In genomic region chr17:79109584-79109983, GRCh38 we compare ENCODE assay signal across 13 cellular contexts. TPM values are rescaled to one million over a fixed set of nuclear protein-coding genes. Genes with fewer than 3 reads are reported as not detected.
DNase-seq lines count a peak whose midpoint lies in the region; FAIRE-seq and TF ChIP-seq lines count a peak whose summit lies in the region.
"Had no signal": no experiment of that assay in that cellular context is flagged by ENCODE, and none has a peak within 500 bp of the region (broad histone marks: within the 10 kb centered on the region; RNA-seq: fewer than 3 reads in every experiment).

No MANE protein-coding gene starts in this region.

- intact Hi-C loops in cardiac septum (cut with DNase I) = no loop called here

- no peak overlapping the region for H3K4me3 ChIP-seq in DOHH2 (ENCODE audit: low read length)
- no peak overlapping the region for H3K4me3 ChIP-seq in KMS-11 (IDR thresholded peaks at IDR 0.05; ENCODE audit: insufficient read depth, low read depth, low read length)
- no peak overlapping the region for H3K4me3 ChIP-seq in bronchial epithelial cell (ENCODE audit: low read depth, low read length)

- H3K27ac Mint-ChIP-seq in progenitor cell of endocrine pancreas = no peak overlapping the region
- H3K27ac Mint-ChIP-seq: activated naive CD8-positive, alpha-beta T cell had no signal

- no peaks in the 10 kb centered on the region for H3F3A ChIP-seq in DOHH2 (ENCODE audit: control insufficient read depth, insufficient read depth)

- no peak overlapping the region for H3K4me2 ChIP-seq in DOHH2 (ENCODE audit: low read length)
- no peak overlapping the region for H3K4me2 ChIP-seq in KMS-11

- no peaks in the 10 kb centered on the region for H3K9me3 ChIP-seq in DOHH2 (ENCODE audit: control insufficient read depth, insufficient read depth, low read length)

- H3K79me2 ChIP-seq in DOHH2 (ENCODE audit: control insufficient read depth, low read length) (no peaks in the 10 kb centered on the region), KMS-11 (ENCODE audit: insufficient read depth, low read depth) (no peaks in the 10 kb centered on the region)

- H3K9me3 Mint-ChIP-seq in progenitor cell of endocrine pancreas (ENCODE audit: low read depth) = no peaks in the 10 kb centered on the region

- TF ChIP-seq CTCF in DOHH2 (IDR thresholded peaks at IDR 0.05; ENCODE audit: low read depth, low read length, poor library complexity, severe bottlenecking) (peak; percentile 48), KMS-11 (conservative IDR thresholded peaks at IDR 0.05; ENCODE audit: low read depth, low read length) (0 out of 2 replicates have a peak, but pooled peaks have one; percentile 10), bronchial epithelial cell (IDR thresholded peaks at IDR 0.05; ENCODE audit: insufficient read depth, low read length, severe bottlenecking) (peak; percentile 9), progenitor cell of endocrine pancreas (IDR thresholded peaks at IDR 0.05; ENCODE audit: unreplicated experiment) (peak; percentile 35)

- H3K4me1 ChIP-seq in DOHH2 (ENCODE audit: control insufficient read depth, low read length) = no peaks in the 10 kb centered on the region
- H3K4me1 ChIP-seq in KMS-11 (ENCODE audit: low read depth, poor library complexity, severe bottlenecking) = peaks cover 1% of the 10 kb centered on the region

- H3K27me3 ChIP-seq in DOHH2 (ENCODE audit: control insufficient read depth, low read length) (no peaks in the 10 kb centered on the region), KMS-11 (ENCODE audit: insufficient read depth, low read depth) (peaks cover 98% of the 10 kb centered on the region), bronchial epithelial cell (ENCODE audit: control insufficient read depth, insufficient read depth, low read length) (peaks cover 13% of the 10 kb centered on the region)

- no peak for FAIRE-seq in bronchial epithelial cell (lab: Jason Lieb, UNC)

- DNase-seq in bronchial epithelial cell (ENCODE audit: low read depth) = no peak
- DNase-seq in progenitor cell of endocrine pancreas (ENCODE audit: low spot score, unreplicated experiment) = no peak
- no peak for DNase-seq in NCI-H187 (lab: John Stamatoyannopoulos, UW)
- DNase-seq in HCEC 1CT = no peak
- DNase-seq in cardiac septum (ENCODE audit: low spot score) = no peak
- DNase-seq: cerebellar nuclear complex, COR-L47, hypothalamus, IMR-90, SIG-M5 had no signal

- no peaks in the 10 kb centered on the region for H3K36me3 Mint-ChIP-seq in progenitor cell of endocrine pancreas (ENCODE audit: insufficient read depth)
- H3K36me3 Mint-ChIP-seq: activated naive CD8-positive, alpha-beta T cell had no signal

- H3K36me3 ChIP-seq in DOHH2 (ENCODE audit: control insufficient read depth, low read length) (no peaks in the 10 kb centered on the region), KMS-11 (ENCODE audit: insufficient read depth) (no peaks in the 10 kb centered on the region), bronchial epithelial cell (ENCODE audit: control insufficient read depth, insufficient read depth, low read length) (no peaks in the 10 kb centered on the region)

- no peak overlapping the region for H3K9ac ChIP-seq in KMS-11

- no peak overlapping the region for H3K27ac ChIP-seq in DOHH2 (ENCODE audit: low read depth, low read length)
- no peak overlapping the region for H3K27ac ChIP-seq in KMS-11

- H3K4me3 Mint-ChIP-seq in progenitor cell of endocrine pancreas (ENCODE audit: low read depth) = no peak overlapping the region
- H3K4me3 Mint-ChIP-seq: activated naive CD8-positive, alpha-beta T cell had no signal

- H3K27me3 Mint-ChIP-seq in progenitor cell of endocrine pancreas = peaks cover 2% of the 10 kb centered on the region
- H3K27me3 Mint-ChIP-seq: activated naive CD8-positive, alpha-beta T cell had no signal

- H2AFZ ChIP-seq in KMS-11 (ENCODE audit: low read depth) = no peak overlapping the region

- no peaks in the 10 kb centered on the region for H3K9me2 ChIP-seq in DOHH2 (replicated peaks; ENCODE audit: control insufficient read depth, low read length)

- H4K20me1 ChIP-seq in DOHH2 (ENCODE audit: control insufficient read depth, insufficient read depth, low read depth, low read length) (no peaks in the 10 kb centered on the region), KMS-11 (ENCODE audit: insufficient read depth) (no peaks in the 10 kb centered on the region)

- H3K4me1 Mint-ChIP-seq in progenitor cell of endocrine pancreas (ENCODE audit: low read depth) = no peaks in the 10 kb centered on the region

RNA-seq across cellular contexts. Expression of gene ENGASE, which starts 35.0 kb away (rescaled TPM):
- total RNA-seq in bronchial epithelial cell (8.1 and 10.5 TPM in 2 replicates), progenitor cell of endocrine pancreas (50.9 and 52.4 TPM in 2 replicates), cardiac septum (39.4 TPM)
